8 cellular contexts compared by ENCODE assay signal in genomic region chr7:107743567-107744344, GRCh38. TPM values are rescaled to one million over a fixed set of nuclear protein-coding genes. Genes with fewer than 3 reads are reported as not detected.
DNase-seq lines count a peak whose midpoint lies in the region; ATAC-seq and TF ChIP-seq lines count a peak whose summit lies in the region.

CBLL1 (plus strand) TSS chr7:107744142; CDS start chr7:107744164, 22 bp downstream.

- H3K27me3 ChIP-seq in PC-3 (ENCODE audit: low read length) (no peaks in the 10 kb centered on the region), mucosa of rectum (ENCODE audit: control insufficient read depth in 2 of 2, insufficient read depth in 2 of 2, low read length in 2 of 2) (no peaks in the 10 kb centered on the region)

- H3K36me3 ChIP-seq in PC-3 (ENCODE audit: low read depth, low read length): peaks cover 1% of the 10 kb centered on the region; the same call in 1 of the 2 replicates
- peaks cover 0 to under 1% of the 10 kb centered on the region in 2 donors for H3K36me3 ChIP-seq in mucosa of rectum (ENCODE audit: control insufficient read depth in 2 of 2, insufficient read depth in 2 of 2, low read length in 2 of 2)

- peak; percentile 76 for TF ChIP-seq CTCF in PC-3 (conservative IDR thresholded peaks at IDR 0.05; ENCODE audit: low read depth, low read length)

- H3F3A ChIP-seq in PC-3 (ENCODE audit: low read length, unreplicated experiment): no peaks in the 10 kb centered on the region

- H4K20me1 ChIP-seq in PC-3 (ENCODE audit: low read length): peaks cover 42% of the 10 kb centered on the region

- no TSS peak for BruUV-seq in PC-3 (replicated peaks; lab: Mats Ljungman, UMichigan)

- peak within 1 kb of the TSS; percentile 99 for H2AFZ ChIP-seq in PC-3 (ENCODE audit: low read length)

- POLR2A ChIA-PET in PC-3 (lab: Charles Lee; ENCODE audit: unreplicated experiment): interaction anchor here (0.5 to 1.1 kb wide), 7 partner anchors 18 to 782 kb away, joined by 3 to 7 read pairs (median 4); partner anchors contain the start of genes HBP1 and PNPLA8

- H3K4me1 ChIP-seq in PC-3 (ENCODE audit: insufficient read depth, low read length) (peaks cover 26% of the 10 kb centered on the region), mucosa of rectum (ENCODE audit: control insufficient read depth in 2 of 2, insufficient read depth in 2 of 2, low read length in 2 of 2) (peaks cover 15 to 23% of the 10 kb centered on the region in 2 donors)

- TF ChIP-seq POLR2A in erythroblast (IDR thresholded peaks at IDR 0.05; ENCODE audit: low read length): peak; percentile 98

- DNase-seq in DMS53 treated with DMSO at 0.1 percent for 48 hours (lab: John Stamatoyannopoulos, UW; ENCODE audit: unreplicated experiment) (peak; percentile 97), PC-3 (peak; percentile 91), erythroblast (lab: John Stamatoyannopoulos, UW) (peak; percentile 98 to 99)
- peak; percentile 93 for DNase-seq in Jurkat, Clone E6-1 (ENCODE audit: low read depth, low spot score)
- peak; percentile 98 for DNase-seq in activated T-cell treated with anti-CD3 and anti-CD28 coated beads, Interleukin-2, amount 50 U/mL, for 1 hour
- DNase-seq in stimulated activated CD8-positive, alpha-beta memory T cell treated with anti-CD3 and anti-CD28 coated beads, Interleukin-4, amount 100 ng/mL, for 48 hours: peak; percentile 98

- no peaks in the 10 kb centered on the region for H3K9me2 ChIP-seq in PC-3 (replicated peaks; ENCODE audit: low read length)

- peak within 1 kb of the TSS; percentile 94 for H3K27ac ChIP-seq in PC-3 (ENCODE audit: low read length)
- H3K27ac ChIP-seq in mucosa of rectum (ENCODE audit: low read depth in 2 of 2, low read length in 2 of 2): peak within 1 kb of the TSS; percentile 97 to 98

- H3K79me2 ChIP-seq in PC-3 (ENCODE audit: low read length): peaks cover 48% of the 10 kb centered on the region

- peak within 1 kb of the TSS; percentile 99 for H3K4me2 ChIP-seq in PC-3 (ENCODE audit: low read length)

- peak within 1 kb of the TSS; percentile 90 for H3K4me3 ChIP-seq in Jurkat, Clone E6-1 (ENCODE audit: low read length)
- H3K4me3 ChIP-seq in PC-3 (ENCODE audit: low read length) (peak within 1 kb of the TSS; percentile 98), mucosa of rectum (ENCODE audit: low read length in 2 of 2) (peak within 1 kb of the TSS; percentile 91 to 96)

- ATAC-seq in GM21619 (IDR thresholded peaks at IDR 0.05; ENCODE audit: unreplicated experiment) (peak; percentile 89), PC-3 (peak; percentile 93)

- intact Hi-C loops in PC-3 (cut with micrococcal nuclease): loop anchor here (1.0 to 10.0 kb wide), 5 partner anchors 123 to 403 kb away; partner anchors contain the start of gene LAMB1

- peak within 1 kb of the TSS; percentile 94 for H3K9ac ChIP-seq in PC-3 (ENCODE audit: low read length)
- peak within 1 kb of the TSS; percentile 82 to 94 for H3K9ac ChIP-seq in mucosa of rectum (ENCODE audit: low read depth in 1 of 2, low read length in 2 of 2)

- CTCF ChIA-PET in PC-3 (lab: Charles Lee): interaction anchor here (0.5 to 2.9 kb wide), 12 partner anchors 39 to 574 kb away, joined by 3 to 77 read pairs (median 4); no protein-coding TSS in a partner anchor

- H3K9me3 ChIP-seq in PC-3 (ENCODE audit: low read length): no peaks in the 10 kb centered on the region
- no peaks in the 10 kb centered on the region for H3K9me3 ChIP-seq in mucosa of rectum (ENCODE audit: control insufficient read depth in 2 of 2, low read length in 2 of 2)

RNA-seq across cellular contexts. Expression of gene CBLL1, which starts in this region (rescaled TPM):
- 39.3 TPM for polyA plus RNA-seq in Jurkat, Clone E6-1 (2012; ENCODE audit: insufficient read depth, insufficient read length)
- total RNA-seq in PC-3 (2014; rRNA removed): 10.6 and 10.7 TPM in 2 replicates

Comparison
In these comparisons a context has a peak if more than half of its experiments do, and no peak if none do; other contexts are left out.
1. Peak in every context shown above with its lines: DNase-seq, ATAC-seq, H3K4me3 ChIP-seq and H3K27ac ChIP-seq.